Comparison of ENCODE assay signal across 9 cellular contexts in genomic region chr11:119666463-119667131, GRCh38.
DNase-seq lines count a peak whose midpoint lies in the region; ATAC-seq, FAIRE-seq and TF ChIP-seq lines count a peak whose summit lies in the region.
"Had no signal": no experiment of that assay in that cellular context is flagged by ENCODE, and none has a peak within 500 bp of the region (broad histone marks: within the 10 kb centered on the region; RNA-seq: fewer than 3 reads in every experiment).

No MANE protein-coding gene starts in this region.

- H3K27me3 ChIP-seq in endodermal cell (ENCODE audit: control insufficient read depth, insufficient read depth, low read length, poor library complexity, severe bottlenecking) = no peaks in the 10 kb centered on the region

- TF ChIP-seq POLR2A in GM12891 (IDR thresholded peaks at IDR 0.05; ENCODE audit: low read depth, low read length) = no peak

- H3K36me3 Mint-ChIP-seq in endodermal cell (ENCODE audit: low read depth) = peaks cover 18% of the 10 kb centered on the region

- peak; percentile 63 for ATAC-seq in HG02970 (IDR thresholded peaks at IDR 0.05; ENCODE audit: low FRiP score, unreplicated experiment)

- no peak overlapping the region for H3K27ac Mint-ChIP-seq in endodermal cell
- H3K27ac Mint-ChIP-seq: stimulated activated naive CD8-positive, alpha-beta T cell treated with anti-CD3 and anti-CD28 coated beads, Interleukin-15, Interleukin-2, amounts not matched to agents 100 ng/mL and 50 ng/mL, for 24 hours had no signal

- peak; percentile 95 for DNase-seq in 8988T
- peak; percentile 82 for DNase-seq in GM12891 (ENCODE audit: insufficient read length, low spot score)
- DNase-seq in NCI-H510A (lab: John Stamatoyannopoulos, UW) = peak; percentile 32
- DNase-seq in activated CD8-positive, alpha-beta memory T cell treated with anti-CD3 and anti-CD28 coated beads for 1 hour (ENCODE audit: extremely low read depth in 1 of 2, low read depth in 1 of 2) = peak; percentile 11 to 44
- peak; percentile 97 for DNase-seq in endodermal cell
- DNase-seq in lung microvascular endothelial cell (ENCODE audit: low read depth in 2 of 2) = peak; percentile 66 to 73
- DNase-seq in stimulated activated CD8-positive, alpha-beta memory T cell treated with anti-CD3 and anti-CD28 coated beads, Interleukin-15, amount 100 ng/mL, for 24 hours (ENCODE audit: low read depth) = peak; percentile 31

- FAIRE-seq in GM12891 (lab: Jason Lieb, UNC) = peak; percentile 94

- H3K9me3 ChIP-seq in endodermal cell (ENCODE audit: control insufficient read depth, low read length) = no peaks in the 10 kb centered on the region

- no peak overlapping the region for H3K4me3 Mint-ChIP-seq in endodermal cell
- H3K4me3 Mint-ChIP-seq: stimulated activated naive CD8-positive, alpha-beta T cell treated with anti-CD3 and anti-CD28 coated beads, Interleukin-15, Interleukin-2, amounts not matched to agents 100 ng/mL and 50 ng/mL, for 24 hours had no signal

- peaks cover 14% of the 10 kb centered on the region for H3K4me1 Mint-ChIP-seq in endodermal cell

- H3K4me1 ChIP-seq in endodermal cell (ENCODE audit: control insufficient read depth, insufficient read depth, low read length) = peaks cover 11% of the 10 kb centered on the region

- H3K9me3 Mint-ChIP-seq in endodermal cell = no peaks in the 10 kb centered on the region
- H3K9me3 Mint-ChIP-seq: stimulated activated naive CD8-positive, alpha-beta T cell treated with anti-CD3 and anti-CD28 coated beads, Interleukin-15, Interleukin-2, amounts not matched to agents 100 ng/mL and 50 ng/mL, for 24 hours had no signal

- no peak overlapping the region for H3K9ac ChIP-seq in endodermal cell (ENCODE audit: extremely low read depth, low read length, poor library complexity, severe bottlenecking)

- no peaks in the 10 kb centered on the region for H3K27me3 Mint-ChIP-seq in endodermal cell (ENCODE audit: insufficient read depth)
- H3K27me3 Mint-ChIP-seq: stimulated activated naive CD8-positive, alpha-beta T cell treated with anti-CD3 and anti-CD28 coated beads, Interleukin-15, Interleukin-2, amounts not matched to agents 100 ng/mL and 50 ng/mL, for 24 hours had no signal

- 50 to 59% methylated on average over 11 to 17 of the region's 17 CpGs for WGBS in endodermal cell (ENCODE audit: insufficient coverage in 1 of 2, insufficient read length in 1 of 2), 2 experiments

- no peaks in the 10 kb centered on the region for H3K36me3 ChIP-seq in endodermal cell (ENCODE audit: control insufficient read depth, insufficient read depth, low read length)

- TF ChIP-seq CTCF in endodermal cell (conservative IDR thresholded peaks at IDR 0.05) = peak; percentile 98

- H3K4me3 ChIP-seq in endodermal cell (ENCODE audit: low read length) = no peak overlapping the region

- H3K27ac ChIP-seq in endodermal cell (ENCODE audit: low read depth, low read length) = no peak overlapping the region

TF ChIP-seq in GM12891, 5 proteins besides CTCF, POLR2A, EP300 and RAD21:
- TF ChIP-seq SPI1 (IDR thresholded peaks at IDR 0.05; ENCODE audit: low read depth, low read length) (no peak), PAX5 (IDR thresholded peaks at IDR 0.05; ENCODE audit: insufficient read depth, low read length, severe bottlenecking) (no peak), POU2F2 (IDR thresholded peaks at IDR 0.05; ENCODE audit: low read depth, low read length) (no peak), TAF1 (IDR thresholded peaks at IDR 0.05; ENCODE audit: low read depth, low read length) (no peak)

Comparison
In these comparisons a context has a peak if more than half of its experiments do, and no peak if none do; other contexts are left out.
1. DNase-seq: peak in every context shown above with its lines; median percentile 97 in endodermal cell; 95 in 8988T; 82 in GM12891; 70 in lung microvascular endothelial cell; 32 in NCI-H510A; 31 in stimulated activated CD8-positive, alpha-beta memory T cell treated with anti-CD3 and anti-CD28 coated beads, Interleukin-15, amount 100 ng/mL, for 24 hours; 28 in activated CD8-positive, alpha-beta memory T cell treated with anti-CD3 and anti-CD28 coated beads for 1 hour.